In the genomic region with DNA sequence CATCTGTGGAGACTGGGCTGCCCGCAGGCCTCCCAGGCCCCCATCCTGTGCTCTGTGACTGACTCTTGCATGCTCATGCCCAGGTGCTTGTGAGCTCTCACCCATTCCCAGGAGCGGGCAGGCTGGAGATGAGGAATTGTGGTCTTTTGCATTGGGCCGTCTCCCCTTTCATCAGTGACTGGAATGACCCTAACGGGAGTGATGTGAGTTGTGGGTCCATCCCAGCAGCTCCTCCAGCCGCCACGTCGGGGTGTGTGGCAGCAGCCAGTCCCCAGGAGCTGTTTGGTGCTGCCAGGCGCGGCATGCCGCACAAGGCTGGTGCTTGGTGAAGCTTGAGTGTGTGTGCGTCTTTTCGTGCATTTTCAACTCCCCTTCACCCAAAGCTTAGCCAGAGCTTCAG, we compare ENCODE assay signal across 14 cellular contexts.
A peak's percentile ranks its signal among the peaks of the same experiment; 100 is the strongest.
DNase-seq lines count a peak whose midpoint lies in the region; ATAC-seq and TF ChIP-seq lines count a peak whose summit lies in the region.
"Had no signal": no experiment of that assay in that cellular context is flagged by ENCODE, and none has a peak within 500 bp of the region (broad histone marks: within the 10 kb centered on the region; RNA-seq: fewer than 3 reads in every experiment).

No MANE protein-coding gene starts in this region.

- no peak for ATAC-seq in GM23338
- ATAC-seq in WTC11, result no peak
- ATAC-seq in stimulated activated naive CD8-positive, alpha-beta T cell treated with anti-CD3 and anti-CD28 coated beads, Interleukin-15, Interleukin-2, amounts not matched to agents 100 U/mL and 50 U/mL, for 24 hours, result no peak

- H3K4me2 ChIP-seq in GM23338, result no peak overlapping the region

- no peaks in the 10 kb centered on the region; the same call in 1 of the 2 replicates for H3K4me1 ChIP-seq in GM23338 (ENCODE audit: insufficient read depth)
- H3K4me1 ChIP-seq in adrenal gland (replicated peaks in 1 of 2), result no peaks in the 10 kb centered on the region
- H3K4me1 ChIP-seq: BE2C had no signal

- H3K27me3 ChIP-seq in GM23338 (ENCODE audit: insufficient read depth) (peaks cover 34% of the 10 kb centered on the region), adrenal gland (peaks cover 17% of the 10 kb centered on the region)

- TF ChIP-seq CTCF in GM23338 (conservative IDR thresholded peaks at IDR 0.05; ENCODE audit: low read depth in 2 of 2) (no peak), WTC11 (IDR thresholded peaks at IDR 0.05) (no peak), nephron (IDR thresholded peaks at IDR 0.05; ENCODE audit: unreplicated experiment in 3 of 3) (no peak), osteocyte (IDR thresholded peaks at IDR 0.05) (no peak), adrenal gland (IDR thresholded peaks at IDR 0.05) (no peak)

- H3K9me2 ChIP-seq in GM23338 (ENCODE audit: insufficient read depth), result no peaks in the 10 kb centered on the region

- peaks cover 4% of the 10 kb centered on the region; the same call in 1 of the 3 replicates for H3K36me3 Mint-ChIP-seq in GM23338 (ENCODE audit: low read depth)
- H3K36me3 Mint-ChIP-seq in WTC11, result peaks cover 8% of the 10 kb centered on the region
- peaks cover 5% of the 10 kb centered on the region for H3K36me3 Mint-ChIP-seq in nephron (ENCODE audit: low read depth)
- no peaks in the 10 kb centered on the region for H3K36me3 Mint-ChIP-seq in osteocyte (ENCODE audit: unreplicated experiment)

- no peaks in the 10 kb centered on the region for H3K79me2 ChIP-seq in GM23338 (replicated peaks; ENCODE audit: insufficient read depth)

- intact Hi-C loops in adrenal gland (cut with DNase I), result no loop called here

- no peak for TF ChIP-seq POLR2A in adrenal gland (IDR thresholded peaks at IDR 0.05)

- POLR2A ChIA-PET in WTC11 (lab: Charles Lee), result no interaction called here

- H4K20me1 ChIP-seq in GM23338 (replicated peaks; ENCODE audit: insufficient read depth), result no peaks in the 10 kb centered on the region

- no peak overlapping the region for H2AFZ ChIP-seq in GM23338

- H3K27ac Mint-ChIP-seq in GM23338, result no peak overlapping the region
- H3K27ac Mint-ChIP-seq in WTC11, result no peak overlapping the region
- no peak overlapping the region for H3K27ac Mint-ChIP-seq in nephron
- no peak overlapping the region for H3K27ac Mint-ChIP-seq in osteocyte (ENCODE audit: unreplicated experiment)
- H3K27ac Mint-ChIP-seq: CD4-positive, CD25-positive, alpha-beta regulatory T cell; CD8-positive, alpha-beta memory T cell; H9 had no signal

- peaks cover 11% of the 10 kb centered on the region for H3K9me3 Mint-ChIP-seq in GM23338
- H3K9me3 Mint-ChIP-seq in WTC11, result peaks cover 20% of the 10 kb centered on the region
- H3K9me3 Mint-ChIP-seq in nephron, result peaks cover 8% of the 10 kb centered on the region
- H3K9me3 Mint-ChIP-seq in osteocyte (ENCODE audit: unreplicated experiment), result peaks cover 14% of the 10 kb centered on the region

- 88 to 99% (median 93%) methylated on average over 8 to 12 of the region's 12 CpGs for WGBS in adrenal gland, 4 donors

- H3K4me3 ChIP-seq in GM23338 (no peak overlapping the region), adrenal gland (no peak overlapping the region)

- no peaks in the 10 kb centered on the region for H3K9me3 ChIP-seq in adrenal gland (replicated peaks in 1 of 3)
- H3K9me3 ChIP-seq: BE2C had no signal

- no peaks in the 10 kb centered on the region for H3F3A ChIP-seq in GM23338 (replicated peaks; ENCODE audit: low read depth)

- CTCF ChIA-PET in WTC11 (lab: Charles Lee), result interaction anchor here (1.0 to 2.2 kb wide), 2 partner anchors 11 to 30 kb away, joined by 3 to 5 read pairs; no protein-coding TSS in a partner anchor

- H3K4me1 Mint-ChIP-seq in GM23338, result peaks cover 2% of the 10 kb centered on the region; the same call in 2 of the 3 replicates
- no peaks in the 10 kb centered on the region; the same call in 1 of the 2 replicates for H3K4me1 Mint-ChIP-seq in WTC11
- H3K4me1 Mint-ChIP-seq in nephron, result no peaks in the 10 kb centered on the region
- H3K4me1 Mint-ChIP-seq in osteocyte (ENCODE audit: unreplicated experiment), result peaks cover 2% of the 10 kb centered on the region

- DNase-seq in GM23338 (ENCODE audit: low spot score) (no peak), WTC11 (ENCODE audit: low spot score) (no peak), osteocyte (ENCODE audit: extremely low spot score, unreplicated experiment) (peak; percentile 81), NCI-H69 (lab: John Stamatoyannopoulos, UW) (no peak), adrenal gland (no peak)
- DNase-seq in stimulated activated naive CD8-positive, alpha-beta T cell treated with anti-CD3 and anti-CD28 coated beads, Interleukin-15, Interleukin-2, amounts not matched to agents 100 U/mL and 50 U/mL, for 24 hours, result no peak
- DNase-seq: ACHN; BE2C; CD4-positive, CD25-positive, alpha-beta regulatory T cell; CD8-positive, alpha-beta memory T cell; COR-L47; GOT3; H9 had no signal

- H3K4me3 Mint-ChIP-seq in GM23338 (peak overlapping the region; percentile 17; the same call in 1 of the 3 replicates), WTC11 (peak overlapping the region; percentile 82), nephron (peak overlapping the region; percentile 78 to 80 (median 78)), osteocyte (ENCODE audit: unreplicated experiment) (no peak overlapping the region)
- H3K4me3 Mint-ChIP-seq: CD4-positive, CD25-positive, alpha-beta regulatory T cell; CD8-positive, alpha-beta memory T cell had no signal

- H3K27me3 Mint-ChIP-seq in GM23338 (ENCODE audit: insufficient read depth, low read depth, poor library complexity), result peaks cover 25% of the 10 kb centered on the region
- H3K27me3 Mint-ChIP-seq in WTC11 (ENCODE audit: low read depth), result peaks cover 19% of the 10 kb centered on the region
- peaks cover 44% of the 10 kb centered on the region for H3K27me3 Mint-ChIP-seq in nephron (ENCODE audit: low read depth)
- peaks cover 11% of the 10 kb centered on the region for H3K27me3 Mint-ChIP-seq in osteocyte (ENCODE audit: unreplicated experiment)

- H3K36me3 ChIP-seq in GM23338 (ENCODE audit: insufficient read depth) (no peaks in the 10 kb centered on the region), adrenal gland (replicated peaks in 1 of 2) (no peaks in the 10 kb centered on the region)
- H3K36me3 ChIP-seq: BE2C had no signal

- H3K27ac ChIP-seq in GM23338 (ENCODE audit: low read depth), result no peak overlapping the region
- H3K27ac ChIP-seq in adrenal gland, result no peak overlapping the region

TF ChIP-seq in GM23338, 12 proteins besides CTCF, POLR2A, EP300 and RAD21 (continues in another document):
- TF ChIP-seq EZH2 (IDR thresholded peaks at IDR 0.05; ENCODE audit: low read depth, unreplicated experiment) (no peak), JUNB (IDR thresholded peaks at IDR 0.05; ENCODE audit: unreplicated experiment) (no peak), STAT1 (IDR thresholded peaks at IDR 0.05; ENCODE audit: unreplicated experiment) (no peak), POLR2AphosphoS5 (IDR thresholded peaks at IDR 0.05; ENCODE audit: low read depth) (no peak), ZNF114 (CRISPR knock-in tag; IDR thresholded peaks at IDR 0.05) (no peak), NANOG (IDR thresholded peaks at IDR 0.05; ENCODE audit: borderline replicate concordance) (no peak), ZNF331 (CRISPR knock-in tag; IDR thresholded peaks at IDR 0.05; ENCODE audit: low read depth) (no peak)
- TF ChIP-seq, protein P1, sequence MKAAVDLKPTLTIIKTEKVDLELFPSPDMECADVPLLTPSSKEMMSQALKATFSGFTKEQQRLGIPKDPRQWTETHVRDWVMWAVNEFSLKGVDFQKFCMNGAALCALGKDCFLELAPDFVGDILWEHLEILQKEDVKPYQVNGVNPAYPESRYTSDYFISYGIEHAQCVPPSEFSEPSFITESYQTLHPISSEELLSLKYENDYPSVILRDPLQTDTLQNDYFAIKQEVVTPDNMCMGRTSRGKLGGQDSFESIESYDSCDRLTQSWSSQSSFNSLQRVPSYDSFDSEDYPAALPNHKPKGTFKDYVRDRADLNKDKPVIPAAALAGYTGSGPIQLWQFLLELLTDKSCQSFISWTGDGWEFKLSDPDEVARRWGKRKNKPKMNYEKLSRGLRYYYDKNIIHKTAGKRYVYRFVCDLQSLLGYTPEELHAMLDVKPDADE (IDR thresholded peaks at IDR 0.05), result no peak

TF ChIP-seq in WTC11, 78 proteins besides CTCF, POLR2A, EP300 and RAD21 (continues in another document):
- TF ChIP-seq CREB1 (CRISPR knock-in tag; IDR thresholded peaks at IDR 0.05), result no peak
- TF ChIP-seq ZNF121 (CRISPR knock-in tag; IDR thresholded peaks at IDR 0.05), result no peak
- TF ChIP-seq, protein P2, sequence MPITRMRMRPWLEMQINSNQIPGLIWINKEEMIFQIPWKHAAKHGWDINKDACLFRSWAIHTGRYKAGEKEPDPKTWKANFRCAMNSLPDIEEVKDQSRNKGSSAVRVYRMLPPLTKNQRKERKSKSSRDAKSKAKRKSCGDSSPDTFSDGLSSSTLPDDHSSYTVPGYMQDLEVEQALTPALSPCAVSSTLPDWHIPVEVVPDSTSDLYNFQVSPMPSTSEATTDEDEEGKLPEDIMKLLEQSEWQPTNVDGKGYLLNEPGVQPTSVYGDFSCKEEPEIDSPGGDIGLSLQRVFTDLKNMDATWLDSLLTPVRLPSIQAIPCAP (CRISPR knock-in tag; IDR thresholded peaks at IDR 0.05), result no peak
- TF ChIP-seq, protein P3, sequence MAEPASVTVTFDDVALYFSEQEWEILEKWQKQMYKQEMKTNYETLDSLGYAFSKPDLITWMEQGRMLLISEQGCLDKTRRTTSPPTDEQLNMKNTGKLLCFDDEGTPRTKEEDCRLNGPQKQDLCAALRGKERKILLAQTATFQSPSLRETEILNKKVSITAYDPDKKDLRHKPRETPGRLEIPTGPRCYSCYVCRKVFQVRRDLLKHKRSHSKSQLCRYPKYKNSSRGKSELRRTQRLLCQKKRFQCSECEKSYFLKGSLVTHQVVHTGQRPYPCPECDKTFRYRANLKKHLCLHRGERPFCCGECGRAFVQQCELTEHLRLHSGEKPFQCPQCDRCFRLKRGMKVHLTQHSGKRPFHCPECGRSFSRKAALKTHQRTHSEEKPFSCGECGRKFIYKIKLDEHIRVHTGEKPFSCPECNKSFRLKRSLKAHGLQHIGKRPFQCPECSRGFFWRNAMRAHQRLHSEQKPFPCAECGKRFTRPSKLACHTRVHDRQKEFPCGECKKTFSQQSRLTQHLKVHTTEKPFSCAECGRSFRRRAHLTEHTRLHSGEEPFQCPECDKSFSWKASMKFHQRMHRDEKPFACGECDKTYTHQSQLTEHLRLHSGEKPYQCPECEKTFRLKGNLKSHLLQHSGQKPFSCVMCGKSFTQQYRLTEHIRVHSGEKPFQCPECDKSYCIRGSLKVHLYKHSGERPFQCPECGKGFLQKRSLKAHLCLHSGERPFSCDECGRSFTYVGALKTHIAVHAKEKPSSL (CRISPR knock-in tag; conservative IDR thresholded peaks at IDR 0.05), result no peak
- no peak for TF ChIP-seq RELA (CRISPR knock-in tag; IDR thresholded peaks at IDR 0.05; ENCODE audit: borderline replicate concordance)
- TF ChIP-seq GABPB1 (CRISPR knock-in tag; IDR thresholded peaks at IDR 0.05), result no peak
